Comparison of ENCODE assay signal across 13 cellular contexts in the genomic region with DNA sequence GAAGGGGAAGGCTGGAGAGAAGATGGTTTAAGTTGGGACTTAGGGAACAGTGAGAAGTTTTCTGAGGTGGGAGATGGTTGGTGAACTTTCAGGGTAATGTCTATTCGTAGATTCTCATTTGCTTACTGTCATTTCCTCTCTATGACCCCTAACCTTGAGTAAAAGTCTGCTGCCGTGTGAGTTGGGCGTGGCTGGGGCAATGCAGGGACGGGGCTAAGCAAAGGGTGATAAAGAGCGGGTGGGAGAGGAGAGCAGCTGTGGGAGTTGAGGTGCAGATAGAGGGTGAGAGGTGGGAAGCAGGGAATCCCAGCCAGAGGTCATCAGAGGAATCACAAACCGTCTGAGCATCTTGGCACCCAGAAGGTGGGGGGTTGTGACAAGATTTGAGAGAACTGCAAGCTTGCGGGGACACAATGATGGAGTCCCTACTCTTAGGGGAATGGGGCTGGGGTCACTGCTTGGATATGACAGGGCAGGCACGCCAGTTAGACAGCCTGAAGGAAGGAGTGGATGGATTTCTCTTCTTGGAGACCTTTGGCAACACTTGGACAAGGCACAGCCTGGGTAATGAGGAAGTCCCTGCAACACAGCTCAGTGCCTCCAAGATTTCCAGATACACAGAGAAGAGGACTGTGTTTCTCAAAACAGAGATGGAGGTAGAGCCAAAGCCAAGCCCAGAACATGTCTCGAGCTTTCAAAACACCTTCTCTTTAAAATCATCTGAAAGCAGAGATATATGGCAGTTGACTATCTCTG. TPM values are rescaled to one million over a fixed set of nuclear protein-coding genes. Genes with fewer than 3 reads are reported as not detected.
DNase-seq lines count a peak whose midpoint lies in the region; ATAC-seq, FAIRE-seq and TF ChIP-seq lines count a peak whose summit lies in the region.
"Had no signal": no experiment of that assay in that cellular context is flagged by ENCODE, and none has a peak within 500 bp of the region (broad histone marks: within the 10 kb centered on the region; RNA-seq: fewer than 3 reads in every experiment).

No MANE protein-coding gene starts in this region.

- H3K9me3 Mint-ChIP-seq in CD4-positive, CD25-positive, alpha-beta regulatory T cell, result no peaks in the 10 kb centered on the region
- no peaks in the 10 kb centered on the region for H3K9me3 Mint-ChIP-seq in natural killer cell treated with Interleukin-12 subunit alpha and Interleukin-12 subunit beta and Interleukin-15 and Interleukin-18, amount 100 ng/mL, for 72 hours

- H3K4me3 ChIP-seq in CD4-positive, CD25-positive, alpha-beta regulatory T cell (ENCODE audit: low read depth, low read length), result no peak overlapping the region
- H3K4me3 ChIP-seq in adipocyte (ENCODE audit: low read length), result peak overlapping the region; percentile 23
- H3K4me3 ChIP-seq in kidney (ENCODE audit: low read length in 2 of 2), result no peak overlapping the region
- no peak overlapping the region for H3K4me3 ChIP-seq in skin epidermis
- H3K4me3 ChIP-seq in foreskin fibroblast (ENCODE audit: low read depth in 1 of 2, low read length in 2 of 2), result no peak overlapping the region
- H3K4me3 ChIP-seq: SJCRH30 had no signal

- FAIRE-seq in kidney (lab: Jason Lieb, UNC), result no peak
- FAIRE-seq: HepG2 had no signal

- H3K27me3 ChIP-seq in CD4-positive, CD25-positive, alpha-beta regulatory T cell (ENCODE audit: control insufficient read depth, insufficient read depth, low read length), result no peaks in the 10 kb centered on the region
- H3K27me3 ChIP-seq in adipocyte (replicated peaks; ENCODE audit: control insufficient read depth, insufficient read depth, low read length), result no peaks in the 10 kb centered on the region
- H3K27me3 ChIP-seq: SJCRH30 had no signal

- H3K27ac Mint-ChIP-seq in CD4-positive, CD25-positive, alpha-beta regulatory T cell, result peak overlapping the region in 2 of 3 donors; percentile 0 to 58
- peak overlapping the region in 1 of 2 donors; percentile 4 for H3K27ac Mint-ChIP-seq in natural killer cell treated with Interleukin-12 subunit alpha and Interleukin-12 subunit beta and Interleukin-15 and Interleukin-18, amount 100 ng/mL, for 72 hours

- no peak overlapping the region for H3K27ac ChIP-seq in CD4-positive, CD25-positive, alpha-beta regulatory T cell (ENCODE audit: insufficient read depth, low read length, poor library complexity, severe bottlenecking)
- H3K27ac ChIP-seq in kidney (ENCODE audit: low read depth in 2 of 2, low read length in 2 of 2) (peak overlapping the region; percentile 47 to 86), skin epidermis (peak overlapping the region in 18 of 21 experiments; percentile 41 to 100 (median 98))
- H3K27ac ChIP-seq: SJCRH30 had no signal

- TF ChIP-seq CTCF in kidney (IDR thresholded peaks at IDR 0.05; ENCODE audit: borderline replicate concordance, extremely low read depth, insufficient read depth) (no peak), foreskin fibroblast (IDR thresholded peaks at IDR 0.05; ENCODE audit: low read depth, low read length) (no peak)

- H3K9ac ChIP-seq in adipocyte (ENCODE audit: low read length) (peak overlapping the region; percentile 90), kidney (ENCODE audit: low read length in 2 of 2) (no peak overlapping the region)

- H3K36me3 ChIP-seq in CD4-positive, CD25-positive, alpha-beta regulatory T cell (ENCODE audit: control insufficient read depth, insufficient read depth, low read length), result no peaks in the 10 kb centered on the region
- H3K36me3 ChIP-seq in adipocyte (ENCODE audit: control insufficient read depth, insufficient read depth, low read length, severe bottlenecking), result no peaks in the 10 kb centered on the region
- H3K36me3 ChIP-seq in kidney (ENCODE audit: control insufficient read depth in 1 of 2, insufficient read depth in 2 of 2, low read length in 2 of 2), result no peaks in the 10 kb centered on the region
- H3K36me3 ChIP-seq: SJCRH30 had no signal

- H3K9me3 ChIP-seq in CD4-positive, CD25-positive, alpha-beta regulatory T cell (ENCODE audit: control insufficient read depth in 2 of 2, low read length in 2 of 2), result no peaks in the 10 kb centered on the region
- H3K9me3 ChIP-seq in adipocyte (ENCODE audit: control insufficient read depth, low read length), result no peaks in the 10 kb centered on the region
- no peaks in the 10 kb centered on the region for H3K9me3 ChIP-seq in kidney (ENCODE audit: control insufficient read depth in 1 of 2, low read length in 2 of 2)
- H3K9me3 ChIP-seq: SJCRH30 had no signal

- no peak for ATAC-seq in CD4-positive, CD25-positive, alpha-beta regulatory T cell (ENCODE audit: low read depth in 2 of 2)
- no peak for ATAC-seq in natural killer cell treated with Interleukin-12 subunit alpha and Interleukin-12 subunit beta and Interleukin-15 and Interleukin-18, amount 100 ng/mL, for 72 hours
- no peak for ATAC-seq in GM18505 (IDR thresholded peaks at IDR 0.05; ENCODE audit: unreplicated experiment)
- ATAC-seq: HepG2 had no signal

- no peaks in the 10 kb centered on the region for H3K36me3 Mint-ChIP-seq in CD4-positive, CD25-positive, alpha-beta regulatory T cell
- no peaks in the 10 kb centered on the region for H3K36me3 Mint-ChIP-seq in natural killer cell treated with Interleukin-12 subunit alpha and Interleukin-12 subunit beta and Interleukin-15 and Interleukin-18, amount 100 ng/mL, for 72 hours

- peaks cover 35% of the 10 kb centered on the region for H3K4me1 ChIP-seq in CD4-positive, CD25-positive, alpha-beta regulatory T cell (ENCODE audit: control insufficient read depth, insufficient read depth, low read length, poor library complexity, severe bottlenecking)
- H3K4me1 ChIP-seq in adipocyte (ENCODE audit: control insufficient read depth, insufficient read depth, low read length), result peaks cover 84% of the 10 kb centered on the region
- H3K4me1 ChIP-seq in kidney (ENCODE audit: control insufficient read depth in 1 of 2, insufficient read depth in 1 of 2, low read depth in 1 of 2, low read length in 2 of 2), result peaks cover 42 to 51% of the 10 kb centered on the region in 2 donors

- TF ChIP-seq POLR2A in GM18505 (IDR thresholded peaks at IDR 0.05; ENCODE audit: borderline replicate concordance, extremely low read depth, insufficient read depth, insufficient read length), result no peak

- intact Hi-C loops in kidney (cut with DNase I), result no loop called here

- DNase-seq in CD4-positive, CD25-positive, alpha-beta regulatory T cell, result no peak
- DNase-seq in adipocyte (ENCODE audit: low read depth) (no peak), kidney (no peak), foreskin fibroblast (no peak), C1 segment of cervical spinal cord (lab: John Stamatoyannopoulos, UW) (no peak)
- no peak for DNase-seq in natural killer cell treated with Interleukin-12 subunit alpha and Interleukin-12 subunit beta and Interleukin-15 and Interleukin-18, amount 100 ng/mL, for 72 hours (ENCODE audit: low spot score)
- DNase-seq: DMS79 treated with DMSO at 0.1 percent for 48 hours, midbrain, NCI-H748 treated with DMSO at 0.1 percent for 48 hours had no signal

- H3K4me1 Mint-ChIP-seq in CD4-positive, CD25-positive, alpha-beta regulatory T cell, result peaks cover 0 to 37% (median 21%) of the 10 kb centered on the region in 4 donors
- peaks cover 8 to 16% of the 10 kb centered on the region in 2 donors for H3K4me1 Mint-ChIP-seq in natural killer cell treated with Interleukin-12 subunit alpha and Interleukin-12 subunit beta and Interleukin-15 and Interleukin-18, amount 100 ng/mL, for 72 hours (ENCODE audit: low read depth in 2 of 2)

- no peak overlapping the region for H3K4me3 Mint-ChIP-seq in CD4-positive, CD25-positive, alpha-beta regulatory T cell
- H3K4me3 Mint-ChIP-seq in natural killer cell treated with Interleukin-12 subunit alpha and Interleukin-12 subunit beta and Interleukin-15 and Interleukin-18, amount 100 ng/mL, for 72 hours, result no peak overlapping the region

- peaks cover 6% of the 10 kb centered on the region for H3K27me3 Mint-ChIP-seq in CD4-positive, CD25-positive, alpha-beta regulatory T cell
- H3K27me3 Mint-ChIP-seq in natural killer cell treated with Interleukin-12 subunit alpha and Interleukin-12 subunit beta and Interleukin-15 and Interleukin-18, amount 100 ng/mL, for 72 hours, result peaks cover 11 to 29% of the 10 kb centered on the region in 2 donors

RNA-seq across cellular contexts. Expression of a gene that starts 45.9 kb away (rescaled TPM):
- 121 TPM for total RNA-seq in CD4-positive, CD25-positive, alpha-beta regulatory T cell
- 10 to 100 TPM; 45.7 to 54.4 (median 52.5) TPM for polyA plus RNA-seq in CD4-positive, CD25-positive, alpha-beta regulatory T cell
- 198 TPM for total RNA-seq in kidney
- 46.0 TPM for polyA plus RNA-seq in kidney (ENCODE audit: insufficient read depth, low read depth, low replicate concordance)
- total RNA-seq in natural killer cell treated with Interleukin-12 subunit alpha and Interleukin-12 subunit beta and Interleukin-15 and Interleukin-18, amount 100 ng/mL, for 72 hours, result 10 to 100 TPM; 52.7 to 53.9 TPM

RNA-seq across cellular contexts. Expression of a gene that starts 49.0 kb away (rescaled TPM):
- 4.8 TPM for total RNA-seq in CD4-positive, CD25-positive, alpha-beta regulatory T cell
- 10 to 100 TPM; 16.2 to 40.7 (median 26.1) TPM for polyA plus RNA-seq in CD4-positive, CD25-positive, alpha-beta regulatory T cell
- 3.7 TPM for total RNA-seq in kidney
- polyA plus RNA-seq in kidney (ENCODE audit: insufficient read depth, low read depth, low replicate concordance), result 13.1 TPM
- total RNA-seq in natural killer cell treated with Interleukin-12 subunit alpha and Interleukin-12 subunit beta and Interleukin-15 and Interleukin-18, amount 100 ng/mL, for 72 hours, result 10 to 100 TPM in 1 of 2 donors, 1 to 10 TPM in 1; 5.7 to 12.5 TPM
